8 cellular contexts compared by ENCODE assay signal in genomic region chr13:40777166-40777956, GRCh38. TPM values are rescaled to one million over a fixed set of nuclear protein-coding genes. Genes with fewer than 3 reads are reported as not detected.
DNase-seq lines count a peak whose midpoint lies in the region; TF ChIP-seq lines count a peak whose summit lies in the region.

No MANE protein-coding gene starts in this region.

- H3K4me3 ChIP-seq in H7 (ENCODE audit: insufficient read depth, low read depth, low read length), result no peak overlapping the region

- peaks cover 18% of the 10 kb centered on the region for H3K27me3 Mint-ChIP-seq in brain
- peaks cover 0 to 3% (median 0%) of the 10 kb centered on the region in 3 donors for H3K27me3 Mint-ChIP-seq in immature natural killer cell (ENCODE audit: low read depth in 3 of 3)

- no peaks in the 10 kb centered on the region for H3K36me3 ChIP-seq in H7 (replicated peaks; ENCODE audit: control insufficient read depth, insufficient read depth, low read length)
- H3K36me3 ChIP-seq in KOPT-K1 (ENCODE audit: insufficient read depth, low read length), result no peaks in the 10 kb centered on the region

- POLR2A ChIA-PET in RWPE1 (lab: Yijun Ruan, JAX; ENCODE audit: low non-redundant PET), result no interaction called here

- DNase-seq in NCI-H2107 treated with DMSO at 0.1 percent for 48 hours (lab: John Stamatoyannopoulos, UW; ENCODE audit: unreplicated experiment) (peak; percentile 32), NCI-H2107 (lab: John Stamatoyannopoulos, UW) (no peak), H7 (peak; percentile 58), RWPE1 (ENCODE audit: low spot score) (peak; percentile 58), immature natural killer cell (peak; percentile 63 to 64 (median 64))
- DNase-seq in stimulated activated CD4-positive, alpha-beta T cell treated with anti-CD3 and anti-CD28 coated beads, Interleukin-15, amount 100 ng/mL, for 24 hours, result peak; percentile 51

- peak overlapping the region in 4 of 5 experiments; percentile 29 to 86 (median 61) for H3K4me3 Mint-ChIP-seq in brain
- peak overlapping the region; percentile 60 to 86 (median 77) for H3K4me3 Mint-ChIP-seq in immature natural killer cell

- no peaks in the 10 kb centered on the region for H3K9me3 ChIP-seq in KOPT-K1 (ENCODE audit: insufficient read depth, low read length, poor library complexity, severe bottlenecking)

- CTCF ChIA-PET in RWPE1 (lab: Yijun Ruan, JAX), result interaction anchor here (0.6 to 1.4 kb wide), 13 partner anchors 11 to 1238 kb away, joined by 3 to 5 read pairs (median 4); no protein-coding TSS in a partner anchor

- no peaks in the 10 kb centered on the region for H3K36me3 Mint-ChIP-seq in brain
- H3K36me3 Mint-ChIP-seq in immature natural killer cell, result no peaks in the 10 kb centered on the region

- H3K4me1 Mint-ChIP-seq in brain, result peaks cover 9% of the 10 kb centered on the region
- H3K4me1 Mint-ChIP-seq in immature natural killer cell, result peaks cover 26 to 28% of the 10 kb centered on the region in 2 donors

- H3K27ac ChIP-seq in KOPT-K1 (ENCODE audit: low read depth, low read length, poor library complexity, severe bottlenecking), result peak overlapping the region; percentile 67
- no peak overlapping the region for H3K27ac ChIP-seq in RWPE1

- H3K27me3 ChIP-seq in H7 (ENCODE audit: control insufficient read depth, insufficient read depth, low read length), result no peaks in the 10 kb centered on the region

- peak; percentile 69 for TF ChIP-seq CTCF in RWPE1 (conservative IDR thresholded peaks at IDR 0.05; ENCODE audit: low read depth)
- TF ChIP-seq CTCF in brain (conservative IDR thresholded peaks at IDR 0.05), result peak; percentile 88 to 93

- peak overlapping the region in 2 of 5 experiments; percentile 12 to 64 for H3K27ac Mint-ChIP-seq in brain
- peak overlapping the region; percentile 91 to 98 (median 96) for H3K27ac Mint-ChIP-seq in immature natural killer cell

- H3K9me3 Mint-ChIP-seq in brain, result no peaks in the 10 kb centered on the region
- H3K9me3 Mint-ChIP-seq in immature natural killer cell, result no peaks in the 10 kb centered on the region

RNA-seq across cellular contexts. Expression of gene MRPS31, which starts 6.4 kb away (rescaled TPM):
- 27.0 and 38.5 TPM in 2 replicates for total RNA-seq in H7 (2014; rRNA removed; shearing (Covaris generic))
- polyA plus RNA-seq in brain (ENCODE audit: insufficient read depth, low read depth, low replicate concordance) (6.7 TPM), immature natural killer cell (10 to 100 TPM; 30.9 to 38.0 (median 33.4) TPM)

RNA-seq across cellular contexts. Expression of gene SLC25A15, which starts 12.1 kb away (rescaled TPM):
- total RNA-seq in H7 (2014; rRNA removed; shearing (Covaris generic)), result 33.8 and 36.0 TPM in 2 replicates
- polyA plus RNA-seq in brain (ENCODE audit: insufficient read depth, low read depth, low replicate concordance) (7.9 TPM), immature natural killer cell (1 to 10 TPM; 2.1 to 8.3 (median 5.3) TPM)
